In the genomic region with DNA sequence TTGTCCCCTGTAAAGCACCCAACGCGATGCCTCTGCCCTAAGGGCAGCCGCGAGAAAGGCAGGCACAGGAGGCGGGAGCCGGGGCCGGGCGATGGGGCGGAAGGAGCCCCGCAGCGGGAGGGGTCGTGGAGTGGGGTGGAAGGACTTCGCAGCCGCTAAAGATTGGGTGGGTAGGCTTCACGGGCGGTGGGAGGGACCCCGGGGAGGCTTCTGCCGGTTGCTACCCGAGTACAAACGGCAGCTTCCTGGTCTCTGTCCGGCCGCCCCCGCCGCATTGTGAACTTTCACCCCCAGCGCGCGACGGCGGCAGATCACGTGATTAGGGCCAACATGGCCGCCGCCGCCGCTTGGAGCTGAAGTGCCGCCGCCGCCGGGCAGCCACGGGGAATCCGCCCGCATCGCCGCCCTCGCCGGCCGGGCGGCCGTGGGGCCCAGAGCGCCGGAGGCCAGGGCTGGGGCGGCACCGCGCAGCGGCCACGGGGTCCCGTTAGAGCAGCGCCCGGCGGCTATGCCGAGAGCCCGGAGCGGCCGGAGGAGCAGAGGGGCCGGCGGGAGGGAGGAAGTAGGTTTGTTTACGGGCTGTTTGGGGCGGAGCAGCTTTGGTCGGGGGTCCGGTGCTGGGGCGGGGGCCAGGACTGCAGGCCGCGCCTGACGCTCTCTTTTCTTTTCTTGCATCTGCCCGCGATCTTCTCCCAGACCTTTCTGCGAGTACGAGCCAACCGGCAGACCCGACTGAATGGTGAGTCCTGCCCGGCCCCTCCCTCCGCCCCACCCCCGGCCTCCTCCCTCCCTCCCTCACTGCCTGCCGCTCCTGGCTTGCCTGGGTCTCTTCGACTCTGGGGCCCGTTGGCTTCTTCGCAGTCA, we compare ENCODE assay signal across 8 cellular contexts. TPM values are rescaled to one million over a fixed set of nuclear protein-coding genes. Genes with fewer than 3 reads are reported as not detected.
DNase-seq lines count a peak whose midpoint lies in the region; ATAC-seq, FAIRE-seq and TF ChIP-seq lines count a peak whose summit lies in the region.

No MANE protein-coding gene starts in this region.

- H3K9ac ChIP-seq in duodenal mucosa (ENCODE audit: low read depth in 1 of 2, low read length in 2 of 2) = peak overlapping the region; percentile 83 to 91

- CTCF ChIA-PET in activated CD4-positive, alpha-beta memory T cell treated with anti-CD3 and anti-CD28 coated beads, Interleukin-2, amount 10 ng/mL, durations not matched to agents 7 days and 5 days (lab: Charles Lee) = interaction anchor here (0.6 to 8.2 kb wide), 4 partner anchors 20 to 419 kb away, joined by 4 to 65 read pairs (median 4); a partner anchor contains a TSS

- H3K4me3 Mint-ChIP-seq in activated CD4-positive, alpha-beta memory T cell treated with anti-CD3 and anti-CD28 coated beads, Interleukin-2, amount 10 ng/mL, durations not matched to agents 7 days and 5 days = peak overlapping the region; percentile 90

- no peak for TF ChIP-seq CTCF in lower lobe of right lung (IDR thresholded peaks at IDR 0.05)

- H3K9me3 ChIP-seq in duodenal mucosa (ENCODE audit: control insufficient read depth in 1 of 2, low read length in 2 of 2) = no peaks in the 10 kb centered on the region
- H3K9me3 ChIP-seq in lower lobe of right lung = no peaks in the 10 kb centered on the region

- DNase-seq in Ammon's horn (ENCODE audit: low spot score) (peak; percentile 86), GM19239 (ENCODE audit: insufficient read length, low spot score) (peak; percentile 97), NCI-H748 (lab: John Stamatoyannopoulos, UW; ENCODE audit: unreplicated experiment) (peak; percentile 89), lower lobe of right lung (peak; percentile 95)
- peak; percentile 93 for DNase-seq in activated CD4-positive, alpha-beta memory T cell treated with anti-CD3 and anti-CD28 coated beads, Interleukin-2, amount 10 ng/mL, durations not matched to agents 7 days and 5 days
- DNase-seq in stimulated activated CD4-positive, alpha-beta T cell treated with anti-CD3 and anti-CD28 coated beads, TNF-alpha, amount 100 ng/mL, for 1 hour (ENCODE audit: low read depth in 3 of 3, low spot score in 1 of 3) = peak; percentile 66 to 85 (median 71)

- FAIRE-seq in GM19239 (lab: Jason Lieb, UNC) = peak; percentile 89

- H3K36me3 Mint-ChIP-seq in activated CD4-positive, alpha-beta memory T cell treated with anti-CD3 and anti-CD28 coated beads, Interleukin-2, amount 10 ng/mL, durations not matched to agents 7 days and 5 days (ENCODE audit: low read depth) = peaks cover 41% of the 10 kb centered on the region

- ATAC-seq in HG03442 (IDR thresholded peaks at IDR 0.05; ENCODE audit: unreplicated experiment) (peak; percentile 55), lower lobe of right lung (peak; percentile 88 to 94)

- H3K36me3 ChIP-seq in duodenal mucosa (ENCODE audit: control insufficient read depth in 1 of 2, insufficient read depth in 2 of 2, low read length in 2 of 2) = peaks cover 28 to 39% of the 10 kb centered on the region in 2 donors
- peaks cover 35% of the 10 kb centered on the region for H3K36me3 ChIP-seq in lower lobe of right lung

- H3K9me3 Mint-ChIP-seq in activated CD4-positive, alpha-beta memory T cell treated with anti-CD3 and anti-CD28 coated beads, Interleukin-2, amount 10 ng/mL, durations not matched to agents 7 days and 5 days = no peaks in the 10 kb centered on the region

- H3K27ac ChIP-seq in duodenal mucosa (ENCODE audit: low read depth, low read length) (peak overlapping the region; percentile 83), lower lobe of right lung (peak overlapping the region; percentile 95)

- POLR2A ChIA-PET in activated CD4-positive, alpha-beta memory T cell treated with anti-CD3 and anti-CD28 coated beads, Interleukin-2, amount 10 ng/mL, durations not matched to agents 7 days and 5 days (lab: Charles Lee) = interaction anchor here (0.6 to 5.5 kb wide), 41 partner anchors 9 to 1671 kb away, joined by 3 to 71 read pairs (median 4); a partner anchor contains a TSS

- H3K4me3 ChIP-seq in duodenal mucosa (ENCODE audit: low read depth in 1 of 2, low read length in 2 of 2) = peak overlapping the region; percentile 78 to 82
- peak overlapping the region; percentile 86 for H3K4me3 ChIP-seq in lower lobe of right lung

- peak overlapping the region; percentile 93 for H3K27ac Mint-ChIP-seq in activated CD4-positive, alpha-beta memory T cell treated with anti-CD3 and anti-CD28 coated beads, Interleukin-2, amount 10 ng/mL, durations not matched to agents 7 days and 5 days

- H3K4me1 Mint-ChIP-seq in activated CD4-positive, alpha-beta memory T cell treated with anti-CD3 and anti-CD28 coated beads, Interleukin-2, amount 10 ng/mL, durations not matched to agents 7 days and 5 days = peaks cover 40% of the 10 kb centered on the region

- H3K27me3 Mint-ChIP-seq in activated CD4-positive, alpha-beta memory T cell treated with anti-CD3 and anti-CD28 coated beads, Interleukin-2, amount 10 ng/mL, durations not matched to agents 7 days and 5 days = no peaks in the 10 kb centered on the region

- intact Hi-C loops in lower lobe of right lung (cut with DNase I) = no loop called here

- no peaks in the 10 kb centered on the region for H3K27me3 ChIP-seq in duodenal mucosa (ENCODE audit: control insufficient read depth in 1 of 2, insufficient read depth in 2 of 2, low read length in 2 of 2)
- H3K27me3 ChIP-seq in lower lobe of right lung (ENCODE audit: low read depth) = no peaks in the 10 kb centered on the region

- H3K4me1 ChIP-seq in duodenal mucosa (ENCODE audit: control insufficient read depth in 1 of 2, insufficient read depth in 2 of 2, low read length in 2 of 2) (peaks cover 25 to 28% of the 10 kb centered on the region in 2 donors), lower lobe of right lung (peaks cover 31% of the 10 kb centered on the region)

RNA-seq across cellular contexts. Expression of a gene that starts 42.4 kb away (rescaled TPM):
- 1 to 10 TPM; 4.3 to 5.6 TPM for total RNA-seq in activated CD4-positive, alpha-beta memory T cell treated with anti-CD3 and anti-CD28 coated beads, Interleukin-2, amount 10 ng/mL, durations not matched to agents 7 days and 5 days
- total RNA-seq in lower lobe of right lung = 22.6 TPM

RNA-seq across cellular contexts. Expression of a gene that starts 42.6 kb away (rescaled TPM):
- total RNA-seq in activated CD4-positive, alpha-beta memory T cell treated with anti-CD3 and anti-CD28 coated beads, Interleukin-2, amount 10 ng/mL, durations not matched to agents 7 days and 5 days = 10 to 100 TPM; 20.8 to 21.2 TPM
- total RNA-seq in lower lobe of right lung = 14.5 TPM

Comparison
In these comparisons a context has a peak if more than half of its experiments do, and no peak if none do; other contexts are left out.
1. Peak in every context shown above with its lines: DNase-seq, ATAC-seq, H3K4me3 ChIP-seq and H3K27ac ChIP-seq.